Comparison of ENCODE assay signal across 22 cellular contexts in genomic region chr6:126550323-126550722, GRCh38.
DNase-seq lines count a peak whose midpoint lies in the region; ATAC-seq, FAIRE-seq and TF ChIP-seq lines count a peak whose summit lies in the region.
"Had no signal": no experiment of that assay in that cellular context is flagged by ENCODE, and none has a peak within 500 bp of the region (broad histone marks: within the 10 kb centered on the region; RNA-seq: fewer than 3 reads in every experiment).

No MANE protein-coding gene starts in this region.

- no peak overlapping the region for H3K9ac ChIP-seq in K562 (ENCODE audit: insufficient read depth in 1 of 2, low read depth in 2 of 2, low read length in 2 of 2)

- 0 out of 4 replicates have a peak, but pooled peaks of 1 of the 2 experiments have one; percentile 8 for TF ChIP-seq RAD21 in K562 (CRISPR knock-in tag; conservative IDR thresholded peaks at IDR 0.05 in 1 of 2, IDR thresholded peaks at IDR 0.05 in 1 of 2)

- H3K4me1 ChIP-seq in A673 (ENCODE audit: insufficient read depth, low read length, poor library complexity, severe bottlenecking) (no peaks in the 10 kb centered on the region), K562 (replicated peaks in 1 of 2; ENCODE audit: control insufficient read depth in 2 of 2, insufficient read depth in 2 of 2, low read length in 2 of 2) (no peaks in the 10 kb centered on the region), Peyer's patch (no peaks in the 10 kb centered on the region)
- H3K4me1 ChIP-seq: esophagus muscularis mucosa, left ventricle myocardium inferior, right atrium auricular region had no signal

- ATAC-seq in GM18511 (IDR thresholded peaks at IDR 0.05; ENCODE audit: unreplicated experiment) (peak; percentile 49), K562 (peak; percentile 63), HG03432 (IDR thresholded peaks at IDR 0.05; ENCODE audit: unreplicated experiment) (no peak)
- ATAC-seq: SK-N-SH treated with all-trans-retinoic acid at 6 μM for 48 hours had no signal

- TF ChIP-seq POLR2A in K562 (conservative IDR thresholded peaks at IDR 0.05), result no peak
- TF ChIP-seq POLR2A in Peyer's patch (IDR thresholded peaks at IDR 0.05), result no peak

- no peaks in the 10 kb centered on the region for H3K79me2 ChIP-seq in K562 (ENCODE audit: control insufficient read depth, insufficient read depth, low read length)

- H3K36me3 Mint-ChIP-seq in mesothelial cell of epicardium, result no peaks in the 10 kb centered on the region
- H3K36me3 Mint-ChIP-seq: CD4-positive, alpha-beta memory T cell; type B pancreatic cell had no signal

- H4K20me1 ChIP-seq in K562 (replicated peaks; ENCODE audit: control insufficient read depth, insufficient read depth, low read length), result no peaks in the 10 kb centered on the region

- H3K27ac ChIP-seq in A673 (ENCODE audit: low read depth, low read length, poor library complexity, severe bottlenecking), result no peak overlapping the region
- H3K27ac ChIP-seq in K562 (ENCODE audit: extremely low read depth, low read depth, low read length), result no peak overlapping the region
- no peak overlapping the region for H3K27ac ChIP-seq in Peyer's patch
- H3K27ac ChIP-seq: esophagus muscularis mucosa, left ventricle myocardium inferior, right atrium auricular region had no signal

- no peak for DNase-seq in A673 (ENCODE audit: low spot score)
- DNase-seq in LNCaP clone FGC (ENCODE audit: low read depth), result no peak
- peak in 2 of 4 experiments; percentile 1 to 6 for DNase-seq in K562 (ENCODE audit: extremely low read depth in 1 of 4, low spot score in 3 of 4)
- DNase-seq in mesothelial cell of epicardium (ENCODE audit: low spot score in 2 of 2, unreplicated experiment in 2 of 2), result no peak
- no peak for DNase-seq in Peyer's patch
- no peak for DNase-seq in Kasumi-1 (lab: John Stamatoyannopoulos, UW)
- DNase-seq: activated CD4-positive, alpha-beta T cell treated with anti-CD3 and anti-CD28 coated beads for 4 hours; caudate nucleus; CD4-positive, alpha-beta memory T cell; left ventricle myocardium inferior; NCI-H1105 treated with DMSO at 0.1 percent for 48 hours; NCI-H2171; NCI-H748 treated with DMSO at 0.1 percent for 48 hours; nucleus accumbens; stimulated activated naive CD4-positive, alpha-beta T cell had no signal

- 0 out of 2 replicates have a peak, but pooled peaks have one; percentile 19 for TF ChIP-seq CTCF in A673 (conservative IDR thresholded peaks at IDR 0.05; ENCODE audit: low read depth, low read length)
- TF ChIP-seq CTCF in LNCaP clone FGC (IDR thresholded peaks at IDR 0.05; ENCODE audit: control insufficient read depth, extremely low read depth, insufficient read depth), result peak; percentile 54
- TF ChIP-seq CTCF in K562 (IDR thresholded peaks at IDR 0.05 in 2 of 3, conservative IDR thresholded peaks at IDR 0.05 in 1 of 3; ENCODE audit: insufficient read depth in 2 of 3, low read depth in 1 of 3, low read length in 3 of 3), result 0 out of 6 replicates have a peak, but pooled peaks of 2 of the 3 experiments have one; percentile 15 to 21
- TF ChIP-seq CTCF in mesothelial cell of epicardium (IDR thresholded peaks at IDR 0.05; ENCODE audit: unreplicated experiment), result no peak
- no peak for TF ChIP-seq CTCF in Peyer's patch (IDR thresholded peaks at IDR 0.05)

- WGBS in K562 (ENCODE audit: insufficient coverage, low coverage, missing lambda C conversion rate), result 3% methylated on average over 5 of the region's 5 CpGs

- no peak overlapping the region for H3K4me2 ChIP-seq in K562 (ENCODE audit: insufficient read depth, low read length)

- H3K9me3 ChIP-seq in A673 (ENCODE audit: low read depth, low read length, poor library complexity, severe bottlenecking), result no peaks in the 10 kb centered on the region
- no peaks in the 10 kb centered on the region for H3K9me3 ChIP-seq in K562 (replicated peaks; ENCODE audit: control insufficient read depth, insufficient read depth, low read depth, low read length)
- no peaks in the 10 kb centered on the region for H3K9me3 ChIP-seq in Peyer's patch
- H3K9me3 ChIP-seq: esophagus muscularis mucosa, left ventricle myocardium inferior, right atrium auricular region had no signal

- no peak for FAIRE-seq in K562 (lab: Jason Lieb, UNC)
- FAIRE-seq: RCC 7860 had no signal

- H3K9me3 Mint-ChIP-seq in mesothelial cell of epicardium, result peaks cover 17% of the 10 kb centered on the region

- POLR2A ChIA-PET in A673 (lab: Charles Lee; ENCODE audit: low non-redundant PET) (no interaction called here), K562 (lab: Yijun Ruan, JAX) (interaction anchor here (0.7 kb wide), 1 partner anchor 1105 kb away, joined by 3 read pairs; no protein-coding TSS in a partner anchor)

- H3K4me1 Mint-ChIP-seq in mesothelial cell of epicardium, result peaks cover 12% of the 10 kb centered on the region
- H3K4me1 Mint-ChIP-seq: CD4-positive, alpha-beta memory T cell had no signal

- H3K4me3 ChIP-seq in A673 (ENCODE audit: low read depth, low read length, poor library complexity, severe bottlenecking) (no peak overlapping the region), LNCaP clone FGC (ENCODE audit: low read depth, low read length) (no peak overlapping the region), K562 (no peak overlapping the region), Peyer's patch (no peak overlapping the region)
- H3K4me3 ChIP-seq: esophagus muscularis mucosa, left ventricle myocardium inferior, right atrium auricular region had no signal

- H3K27me3 ChIP-seq in A673 (replicated peaks; ENCODE audit: insufficient read depth, low read depth, low read length, poor library complexity), result no peaks in the 10 kb centered on the region
- H3K27me3 ChIP-seq in K562 (ENCODE audit: control insufficient read depth in 2 of 2, insufficient read depth in 2 of 2, low read length in 2 of 2), result no peaks in the 10 kb centered on the region
- no peaks in the 10 kb centered on the region for H3K27me3 ChIP-seq in Peyer's patch
- H3K27me3 ChIP-seq: esophagus muscularis mucosa, right atrium auricular region had no signal

- TF ChIP-seq EP300 in K562 (IDR thresholded peaks at IDR 0.05; ENCODE audit: low read length), result no peak

- intact Hi-C loops in A673 (cut with micrococcal nuclease; ENCODE audit: unreplicated experiment), result no loop called here
- intact Hi-C loops in K562 (cut with micrococcal nuclease), result no loop called here

- no peaks in the 10 kb centered on the region for H3K9me1 ChIP-seq in K562 (ENCODE audit: control insufficient read depth, insufficient read depth, low read length)

- H2AFZ ChIP-seq in K562 (ENCODE audit: low read depth, low read length), result no peak overlapping the region

- no peaks in the 10 kb centered on the region for H3K36me3 ChIP-seq in A673 (ENCODE audit: insufficient read depth, low read length, poor library complexity, severe bottlenecking)
- no peaks in the 10 kb centered on the region for H3K36me3 ChIP-seq in K562 (ENCODE audit: control insufficient read depth, insufficient read depth, low read length)
- no peaks in the 10 kb centered on the region for H3K36me3 ChIP-seq in Peyer's patch
- H3K36me3 ChIP-seq: esophagus muscularis mucosa, left ventricle myocardium inferior, right atrium auricular region had no signal

- in situ Hi-C loops in K562 (cut with MboI), result no loop called here

- no peak overlapping the region for H3K27ac Mint-ChIP-seq in mesothelial cell of epicardium
- H3K27ac Mint-ChIP-seq: type B pancreatic cell had no signal

- CTCF ChIA-PET in A673 (lab: Charles Lee), result interaction anchor here (0.5 kb wide), 1 partner anchor 163 kb away, joined by 3 read pairs; no protein-coding TSS in a partner anchor
- CTCF ChIA-PET in K562 (lab: Yijun Ruan, JAX; ENCODE audit: low intra/inter-chr PET ratio), result no interaction called here

- no peak overlapping the region for H3K4me3 Mint-ChIP-seq in mesothelial cell of epicardium
- H3K4me3 Mint-ChIP-seq: CD4-positive, alpha-beta memory T cell; type B pancreatic cell had no signal

- BruUV-seq in A673 (replicated peaks; lab: Mats Ljungman, UMichigan) (no TSS peak), K562 (replicated peaks; lab: Mats Ljungman, UMichigan) (no TSS peak)

- H3K27me3 Mint-ChIP-seq in mesothelial cell of epicardium (ENCODE audit: low read depth), result no peaks in the 10 kb centered on the region
- H3K27me3 Mint-ChIP-seq: CD4-positive, alpha-beta memory T cell; type B pancreatic cell had no signal

TF ChIP-seq in K562, 482 proteins besides CTCF, POLR2A, EP300 and RAD21:
- no peak for TF ChIP-seq CREM (IDR thresholded peaks at IDR 0.05; ENCODE audit: low read depth)
- TF ChIP-seq CTCFL (IDR thresholded peaks at IDR 0.05; ENCODE audit: borderline replicate concordance, insufficient read depth, low read depth, low read length, poor library complexity, severe bottlenecking), result peak; percentile 13

Comparison
In these comparisons a context has a peak if more than half of its experiments do, and no peak if none do; other contexts are left out.
1. CTCF ChIP-seq: peak in A673 (single experiment), LNCaP clone FGC (single experiment) and K562 (2 of 3); none in mesothelial cell of epicardium (single experiment) and Peyer's patch (0 of 6).